8 cellular contexts compared by ENCODE assay signal in genomic region chr2:26011990-26012856, GRCh38. TPM values are rescaled to one million over a fixed set of nuclear protein-coding genes. Genes with fewer than 3 reads are reported as not detected.
A peak's percentile ranks its signal among the peaks of the same experiment; 100 is the strongest.
DNase-seq lines count a peak whose midpoint lies in the region; ATAC-seq lines count a peak whose summit lies in the region.

No MANE protein-coding gene starts in this region.

- in situ Hi-C loops in ACHN (cut with HindIII; ENCODE audit: low pct_ligation_motif_present, low pct_unique_long_range_greater_than_20kb, low sequenced_read_pairs), result no loop called here

- ATAC-seq in left lobe of liver (peak; percentile 77), HG02798 (IDR thresholded peaks at IDR 0.05; ENCODE audit: poor library complexity, unreplicated experiment) (no peak), HG02970 (IDR thresholded peaks at IDR 0.05; ENCODE audit: low FRiP score, unreplicated experiment) (no peak), HG02571 (IDR thresholded peaks at IDR 0.05; ENCODE audit: unreplicated experiment) (no peak)

- DNase-seq in ACHN (peak; percentile 48), LHCN-M2 (ENCODE audit: low read depth) (peak; percentile 29), astrocyte of the hippocampus (ENCODE audit: low read depth, low spot score) (peak; percentile 67), left lobe of liver (ENCODE audit: low spot score) (peak; percentile 68), HuH-7.5 (ENCODE audit: low spot score) (no peak)

RNA-seq across cellular contexts. Expression of gene RAB10, which starts 21.7 kb away (rescaled TPM):
- 124 and 143 TPM in 2 replicates for total RNA-seq in LHCN-M2 (2014; rRNA removed)
- polyA plus RNA-seq in LHCN-M2 (2012), result 78.1 TPM
- total RNA-seq in left lobe of liver, result 49.6 TPM

RNA-seq across cellular contexts. Expression of gene KIF3C, which starts 29.9 kb away (rescaled TPM):
- total RNA-seq in LHCN-M2 (2014; rRNA removed) (9.0 and 9.3 TPM in 2 replicates), left lobe of liver (0.86 TPM)
- polyA plus RNA-seq in LHCN-M2 (2012), result 17.3 TPM
